In genomic region chr14:99928963-99929362, GRCh38 we compare ENCODE assay signal across 19 cellular contexts.
DNase-seq lines count a peak whose midpoint lies in the region; ATAC-seq, FAIRE-seq and TF ChIP-seq lines count a peak whose summit lies in the region.
"Had no signal": no experiment of that assay in that cellular context is flagged by ENCODE, and none has a peak within 500 bp of the region (broad histone marks: within the 10 kb centered on the region; RNA-seq: fewer than 3 reads in every experiment).

No MANE protein-coding gene starts in this region.

- H3K27me3 ChIP-seq in HepG2 (ENCODE audit: control insufficient read depth in 1 of 2, insufficient read depth in 2 of 2, low read length in 2 of 2) (no peaks in the 10 kb centered on the region), testis (no peaks in the 10 kb centered on the region), neural progenitor cell (no peaks in the 10 kb centered on the region)

- TF ChIP-seq CTCF in HepG2 (CRISPR knock-in tag; IDR thresholded peaks at IDR 0.05) (no peak), testis (IDR thresholded peaks at IDR 0.05) (no peak), neural progenitor cell (IDR thresholded peaks at IDR 0.05) (no peak)

- no peak for TF ChIP-seq EP300 in HepG2 (IDR thresholded peaks at IDR 0.05; ENCODE audit: low read depth in 2 of 2, low read length in 2 of 2)
- TF ChIP-seq EP300 in HepG2 (CRISPR knock-in tag; IDR thresholded peaks at IDR 0.05; ENCODE audit: borderline replicate concordance), result no peak

- CTCF ChIA-PET in HepG2 (lab: Yijun Ruan, JAX; ENCODE audit: low intra/inter-chr PET ratio, low total read pairs), result no interaction called here

- H4K20me1 ChIP-seq in HepG2 (ENCODE audit: insufficient read depth, low read length), result no peaks in the 10 kb centered on the region
- H4K20me1 ChIP-seq in neural progenitor cell (ENCODE audit: low read depth), result no peaks in the 10 kb centered on the region

- H3K4me3 Mint-ChIP-seq in stimulated activated naive CD8-positive, alpha-beta T cell treated with anti-CD3 and anti-CD28 coated beads, Interleukin-15, amount 100 ng/mL, for 72 hours, result no peak overlapping the region
- H3K4me3 Mint-ChIP-seq in neural progenitor cell, result no peak overlapping the region

- no peak for FAIRE-seq in HepG2 (lab: Jason Lieb, UNC)
- FAIRE-seq: GM19239, H54, HTR-8/SVneo had no signal

- no peak for DNase-seq in stimulated activated naive CD8-positive, alpha-beta T cell treated with anti-CD3 and anti-CD28 coated beads, Interleukin-15, amount 100 ng/mL, for 72 hours
- no peak for DNase-seq in stimulated activated naive CD8-positive, alpha-beta T cell treated with anti-CD3 and anti-CD28 coated beads, Interleukin-15, Interleukin-2, amounts not matched to agents 100 U/mL and 50 U/mL, for 24 hours
- peak; percentile 15 for DNase-seq in NCI-H69 (lab: John Stamatoyannopoulos, UW)
- peak; percentile 55 for DNase-seq in mesenteric fat pad (ENCODE audit: low spot score)
- no peak for DNase-seq in HepG2 (ENCODE audit: low spot score)
- no peak for DNase-seq in testis
- no peak for DNase-seq in neural progenitor cell (ENCODE audit: low spot score)
- DNase-seq: COR-L47, DMS153, EL, NCI-H1417 treated with DMSO at 0.1 percent for 48 hours, NCI-H1930, NCI-H2227 treated with DMSO at 0.1 percent for 48 hours, NCI-H524 had no signal

- H3K27ac ChIP-seq in HepG2 (ENCODE audit: extremely low read length, insufficient read depth, low read length), result no peak overlapping the region
- no peak overlapping the region for H3K27ac ChIP-seq in testis
- no peak overlapping the region for H3K27ac ChIP-seq in neural progenitor cell
- H3K27ac ChIP-seq: HL-60 had no signal

- H3K79me2 ChIP-seq in HepG2 (ENCODE audit: insufficient read depth, low read length) (no peaks in the 10 kb centered on the region), neural progenitor cell (ENCODE audit: low read depth) (no peaks in the 10 kb centered on the region)

- in situ Hi-C loops in HepG2 (cut with HindIII; ENCODE audit: extremely low pct_ligation_motif_present, low pct_unique_long_range_greater_than_20kb), result no loop called here

- H3K4me1 ChIP-seq in HepG2 (ENCODE audit: insufficient read depth, low read length) (peaks cover 9% of the 10 kb centered on the region), testis (no peaks in the 10 kb centered on the region), neural progenitor cell (no peaks in the 10 kb centered on the region)

- TF ChIP-seq RAD21 in HepG2 (CRISPR knock-in tag; IDR thresholded peaks at IDR 0.05), result no peak

- peaks cover 28% of the 10 kb centered on the region for H3K27me3 Mint-ChIP-seq in stimulated activated naive CD8-positive, alpha-beta T cell treated with anti-CD3 and anti-CD28 coated beads, Interleukin-15, amount 100 ng/mL, for 72 hours
- peaks cover 2% of the 10 kb centered on the region for H3K27me3 Mint-ChIP-seq in neural progenitor cell (ENCODE audit: insufficient read depth, low read depth)

- POLR2A ChIA-PET in HepG2 (lab: Yijun Ruan, JAX), result no interaction called here

- no TSS peak for BruUV-seq in HepG2 (replicated peaks; lab: Mats Ljungman, UMichigan)

- peaks cover 35% of the 10 kb centered on the region for H3K4me1 Mint-ChIP-seq in stimulated activated naive CD8-positive, alpha-beta T cell treated with anti-CD3 and anti-CD28 coated beads, Interleukin-15, amount 100 ng/mL, for 72 hours
- H3K4me1 Mint-ChIP-seq in neural progenitor cell, result peaks cover 7% of the 10 kb centered on the region

- no peak for ATAC-seq in stimulated activated naive CD8-positive, alpha-beta T cell treated with anti-CD3 and anti-CD28 coated beads, Interleukin-15, amount 100 ng/mL, for 72 hours
- no peak for ATAC-seq in stimulated activated naive CD8-positive, alpha-beta T cell treated with anti-CD3 and anti-CD28 coated beads, Interleukin-15, Interleukin-2, amounts not matched to agents 100 U/mL and 50 U/mL, for 24 hours
- ATAC-seq in HepG2, result no peak
- ATAC-seq: Panc1 had no signal

- intact Hi-C loops in HepG2 (cut with micrococcal nuclease; ENCODE audit: unreplicated experiment) (no loop called here), testis (cut with DNase I; ENCODE audit: low total_unique reads) (no loop called here)

- whole genome bisulfite sequencing in HepG2 (ENCODE audit: low lambda C conversion rate), result 67% methylated on average over 5 of the region's 5 CpGs
- WGBS in testis, 2 donors, result 85 to 94% methylated on average over 5 of the region's 5 CpGs

- H2AFZ ChIP-seq in HepG2 (ENCODE audit: low read length), result no peak overlapping the region
- H2AFZ ChIP-seq in neural progenitor cell (replicated peaks), result no peak overlapping the region

- peak overlapping the region; percentile 43 to 87 for H3K27ac Mint-ChIP-seq in stimulated activated naive CD8-positive, alpha-beta T cell treated with anti-CD3 and anti-CD28 coated beads, Interleukin-15, amount 100 ng/mL, for 72 hours
- no peak overlapping the region for H3K27ac Mint-ChIP-seq in neural progenitor cell

- H3K4me3 ChIP-seq in HepG2 (replicated peaks in 1 of 3; ENCODE audit: insufficient read depth in 1 of 3, low read depth in 2 of 3, low read length in 3 of 3) (no peak overlapping the region), testis (no peak overlapping the region), neural progenitor cell (no peak overlapping the region)

- H3K36me3 Mint-ChIP-seq in neural progenitor cell, result peaks cover 25% of the 10 kb centered on the region

- H3K9ac ChIP-seq in HepG2 (ENCODE audit: insufficient read depth, low read depth, low read length), result no peak overlapping the region
- H3K9ac ChIP-seq in neural progenitor cell, result no peak overlapping the region

- TF ChIP-seq POLR2A in HepG2 (IDR thresholded peaks at IDR 0.05; ENCODE audit: insufficient read depth in 1 of 2, low read depth in 2 of 2, low read length in 2 of 2), result no peak
- no peak for TF ChIP-seq POLR2A in testis (IDR thresholded peaks at IDR 0.05)

- no peaks in the 10 kb centered on the region for H3F3A ChIP-seq in neural progenitor cell (ENCODE audit: low read depth)

- H3K9me3 Mint-ChIP-seq in stimulated activated naive CD8-positive, alpha-beta T cell treated with anti-CD3 and anti-CD28 coated beads, Interleukin-15, amount 100 ng/mL, for 72 hours, result peaks cover 0 to 8% of the 10 kb centered on the region in 2 donors
- peaks cover 10% of the 10 kb centered on the region for H3K9me3 Mint-ChIP-seq in neural progenitor cell

- H3K9me3 ChIP-seq in HepG2 (ENCODE audit: low read length), result no peaks in the 10 kb centered on the region
- no peaks in the 10 kb centered on the region for H3K9me3 ChIP-seq in testis
- no peaks in the 10 kb centered on the region for H3K9me3 ChIP-seq in neural progenitor cell (ENCODE audit: low read depth)

- H3K4me2 ChIP-seq in HepG2 (ENCODE audit: low read depth, low read length) (no peak overlapping the region), neural progenitor cell (no peak overlapping the region)

- no peaks in the 10 kb centered on the region for H3K36me3 ChIP-seq in HepG2 (replicated peaks in 1 of 2; ENCODE audit: control insufficient read depth in 1 of 2, insufficient read depth in 2 of 2, low read length in 2 of 2)
- no peaks in the 10 kb centered on the region for H3K36me3 ChIP-seq in testis (ENCODE audit: low read depth, missing control alignments)
- peaks cover 10% of the 10 kb centered on the region for H3K36me3 ChIP-seq in neural progenitor cell

TF ChIP-seq in HepG2, 621 proteins besides CTCF, POLR2A, EP300 and RAD21 (continues in another document):
- TF ChIP-seq KMT2A (CRISPR knock-in tag; IDR thresholded peaks at IDR 0.05), result no peak
- TF ChIP-seq ZNF484 (CRISPR knock-in tag; IDR thresholded peaks at IDR 0.05; ENCODE audit: borderline replicate concordance, low read depth), result no peak
- no peak for TF ChIP-seq ZNF20 (CRISPR knock-in tag; IDR thresholded peaks at IDR 0.05)
- no peak for TF ChIP-seq ZNF598 (CRISPR knock-in tag; IDR thresholded peaks at IDR 0.05; ENCODE audit: borderline replicate concordance)
- TF ChIP-seq EZH2 (conservative IDR thresholded peaks at IDR 0.05; ENCODE audit: low read depth, low read length), result no peak
- TF ChIP-seq GPBP1L1 (CRISPR knock-in tag; IDR thresholded peaks at IDR 0.05), result no peak
- TF ChIP-seq HMGA1 (CRISPR knock-in tag; conservative IDR thresholded peaks at IDR 0.05), result no peak
- TF ChIP-seq TP53 (CRISPR knock-in tag; conservative IDR thresholded peaks at IDR 0.05), result no peak
- TF ChIP-seq GRHL1 (CRISPR knock-in tag; conservative IDR thresholded peaks at IDR 0.05), result no peak
- TF ChIP-seq GTF3A (CRISPR knock-in tag; conservative IDR thresholded peaks at IDR 0.05), result no peak
- TF ChIP-seq ZNF207 (IDR thresholded peaks at IDR 0.05; ENCODE audit: borderline replicate concordance), result no peak
- no peak for TF ChIP-seq ERF (CRISPR knock-in tag; IDR thresholded peaks at IDR 0.05)
- no peak for TF ChIP-seq KAT7 (CRISPR knock-in tag; IDR thresholded peaks at IDR 0.05; ENCODE audit: borderline replicate concordance)
- no peak for TF ChIP-seq SRY (CRISPR knock-in tag; IDR thresholded peaks at IDR 0.05)
- no peak for TF ChIP-seq DR1 (CRISPR knock-in tag; IDR thresholded peaks at IDR 0.05)
- no peak for TF ChIP-seq ATF7 (IDR thresholded peaks at IDR 0.05)
- TF ChIP-seq ATF7 (CRISPR knock-in tag; IDR thresholded peaks at IDR 0.05), result no peak

Comparison
In these comparisons a context has a peak if more than half of its experiments do, and no peak if none do; other contexts are left out.
1. DNase-seq: peak in NCI-H69 (single experiment) and mesenteric fat pad (single experiment); none in stimulated activated naive CD8-positive, alpha-beta T cell treated with anti-CD3 and anti-CD28 coated beads, Interleukin-15, amount 100 ng/mL, for 72 hours (0 of 2), stimulated activated naive CD8-positive, alpha-beta T cell treated with anti-CD3 and anti-CD28 coated beads, Interleukin-15, Interleukin-2, amounts not matched to agents 100 U/mL and 50 U/mL, for 24 hours (single experiment), HepG2 (single experiment), testis (single experiment) and neural progenitor cell (single experiment).